ENCODE assay signal across 22 cellular contexts in genomic region chr1:4213599-4213998, GRCh38.
"Had no signal": no experiment of that assay in that cellular context is flagged by ENCODE, and none has a peak within 500 bp of the region (broad histone marks: within the 10 kb centered on the region; RNA-seq: fewer than 3 reads in every experiment).

No MANE protein-coding gene starts in this region.

- H3K27ac Mint-ChIP-seq: activated CD4-positive, alpha-beta memory T cell treated with anti-CD3 and anti-CD28 coated beads for 36 hours; activated CD4-positive, alpha-beta T cell treated with anti-CD3 and anti-CD28 coated beads, Interleukin-2, amount 10 ng/mL, durations not matched to agents 7 days and 5 days; activated naive CD4-positive, alpha-beta T cell treated with anti-CD3 and anti-CD28 coated beads, Interleukin-2, amount 50 U/mL, for 24 hours; activated T-cell treated with anti-CD3 and anti-CD28 coated beads, Interleukin-2, amount 50 U/mL, for 24 hours; activated T-helper 1 cell treated with anti-CD3 and anti-CD28 coated beads, Interleukin-12 subunit alpha, Interleukin-12 subunit beta, Interleukin-2, Interleukin-4 antibody, amounts not matched to agents 30 ng/mL and 10 ng/mL and 1 ng/mL, durations not matched to agents 14 hours and 24 hours and 36 hours; IgD-negative memory B cell; T-cell had no signal

- ATAC-seq: Right ventricle myocardium inferior, T-cell had no signal

- H3K36me3 Mint-ChIP-seq: activated CD4-positive, alpha-beta memory T cell treated with anti-CD3 and anti-CD28 coated beads for 36 hours; activated naive CD4-positive, alpha-beta T cell treated with anti-CD3 and anti-CD28 coated beads, Interleukin-2, amount 50 U/mL, for 24 hours; IgD-negative memory B cell; T-cell had no signal

- H3K27ac ChIP-seq: KMS-11, SK-N-MC, VCaP had no signal

- H3K27me3 Mint-ChIP-seq: activated CD4-positive, alpha-beta T cell treated with anti-CD3 and anti-CD28 coated beads, Interleukin-2, amount 10 ng/mL, durations not matched to agents 7 days and 5 days had no signal

- DNase-seq: activated CD4-positive, alpha-beta memory T cell treated with anti-CD3 and anti-CD28 coated beads for 36 hours; activated CD4-positive, alpha-beta T cell treated with anti-CD3 and anti-CD28 coated beads, Interleukin-2, amount 10 ng/mL, durations not matched to agents 7 days and 5 days; activated CD4-positive, CD25-positive, alpha-beta regulatory T cell; activated effector memory CD4-positive, alpha-beta T cell treated with Interleukin-2 at 50 U/mL for 16 hours; activated naive CD4-positive, alpha-beta T cell; activated T-cell treated with anti-CD3 and anti-CD28 coated beads, Interleukin-2, amount 50 U/mL, for 24 hours; aorta; NCI-H1092; NCI-H1930; NCI-H345; NCI-H510A; NCI-H526 treated with DMSO at 0.1 percent for 48 hours; NCI-H82; RPMI8226; T-cell had no signal

- H3K4me1 Mint-ChIP-seq: activated CD4-positive, alpha-beta T cell treated with anti-CD3 and anti-CD28 coated beads, Interleukin-2, amount 10 ng/mL, durations not matched to agents 7 days and 5 days; activated naive CD4-positive, alpha-beta T cell treated with anti-CD3 and anti-CD28 coated beads, Interleukin-2, amount 50 U/mL, for 24 hours; T-cell had no signal

- H3K4me3 Mint-ChIP-seq: activated CD4-positive, alpha-beta memory T cell treated with anti-CD3 and anti-CD28 coated beads for 36 hours; activated CD4-positive, alpha-beta T cell treated with anti-CD3 and anti-CD28 coated beads, Interleukin-2, amount 10 ng/mL, durations not matched to agents 7 days and 5 days; activated naive CD4-positive, alpha-beta T cell treated with anti-CD3 and anti-CD28 coated beads, Interleukin-2, amount 50 U/mL, for 24 hours; activated T-cell treated with anti-CD3 and anti-CD28 coated beads, Interleukin-2, amount 50 U/mL, for 24 hours; activated T-helper 1 cell treated with anti-CD3 and anti-CD28 coated beads, Interleukin-12 subunit alpha, Interleukin-12 subunit beta, Interleukin-2, Interleukin-4 antibody, amounts not matched to agents 30 ng/mL and 10 ng/mL and 1 ng/mL, durations not matched to agents 14 hours and 24 hours and 36 hours; T-cell had no signal

- H3K4me3 ChIP-seq: SK-N-MC had no signal

- H3K9ac ChIP-seq: KMS-11 had no signal

- H3K9me3 Mint-ChIP-seq: activated CD4-positive, alpha-beta memory T cell treated with anti-CD3 and anti-CD28 coated beads for 36 hours; activated CD4-positive, alpha-beta T cell treated with anti-CD3 and anti-CD28 coated beads, Interleukin-2, amount 10 ng/mL, durations not matched to agents 7 days and 5 days; activated naive CD4-positive, alpha-beta T cell treated with anti-CD3 and anti-CD28 coated beads, Interleukin-2, amount 50 U/mL, for 24 hours; activated T-cell treated with anti-CD3 and anti-CD28 coated beads, Interleukin-2, amount 50 U/mL, for 24 hours; activated T-helper 1 cell treated with anti-CD3 and anti-CD28 coated beads, Interleukin-12 subunit alpha, Interleukin-12 subunit beta, Interleukin-2, Interleukin-4 antibody, amounts not matched to agents 30 ng/mL and 10 ng/mL and 1 ng/mL, durations not matched to agents 14 hours and 24 hours and 36 hours had no signal

- H3K4me2 ChIP-seq: KMS-11 had no signal
